In the genomic region with DNA sequence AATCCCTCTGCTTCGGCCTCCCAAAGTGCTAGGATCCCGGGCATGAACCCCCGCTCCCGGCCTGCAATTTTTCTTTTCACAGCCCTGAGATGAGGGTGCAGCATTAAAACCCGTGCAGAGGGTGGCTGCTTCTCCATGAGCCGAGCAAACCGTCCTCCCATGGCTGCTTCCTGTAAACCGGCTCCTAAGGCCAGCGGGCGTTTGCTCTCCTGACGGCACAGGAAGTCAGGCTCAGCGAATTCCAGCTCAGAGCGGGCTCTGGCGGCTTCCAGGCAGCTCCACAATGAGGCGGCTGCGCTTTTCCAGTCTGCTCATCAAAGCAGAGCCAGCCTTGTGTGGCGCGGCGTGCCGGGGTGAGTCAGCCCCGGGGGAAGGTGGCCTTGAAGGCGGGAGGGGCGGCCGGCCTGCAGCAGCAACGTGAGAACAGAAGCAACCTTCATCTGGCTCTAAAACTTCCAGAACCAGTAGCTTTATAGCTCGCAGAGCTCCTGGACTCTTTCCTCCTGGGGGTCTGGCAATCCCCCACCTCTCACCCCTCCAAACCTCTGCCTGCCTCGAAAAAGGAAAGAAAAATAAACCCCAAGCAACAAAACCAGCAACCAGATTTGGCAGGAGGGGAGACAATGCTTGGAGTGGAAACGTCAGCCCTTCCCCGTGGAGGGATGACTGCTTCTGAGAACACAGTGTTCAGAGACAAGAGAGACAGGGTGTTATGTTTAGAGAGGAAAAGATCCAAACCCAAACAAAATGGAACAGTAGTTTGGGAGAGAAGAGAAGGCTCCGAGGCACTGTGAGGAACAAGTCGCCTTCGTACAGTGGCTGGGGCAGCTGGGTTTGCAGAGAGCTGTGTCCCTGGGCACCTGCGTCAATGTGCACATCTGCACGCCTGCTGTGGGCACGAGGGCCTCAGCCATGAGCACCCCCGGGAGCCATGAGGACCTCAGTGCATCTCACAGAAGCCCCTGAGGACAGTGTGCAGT, we compare ENCODE assay signal across 1 cellular context.
TF ChIP-seq lines count a peak whose summit lies in the region.

No MANE protein-coding gene starts in this region.

TF ChIP-seq in HepG2, 621 proteins besides CTCF, POLR2A, EP300 and RAD21 (continued from another document and continues in another):
- TF ChIP-seq, protein P1, sequence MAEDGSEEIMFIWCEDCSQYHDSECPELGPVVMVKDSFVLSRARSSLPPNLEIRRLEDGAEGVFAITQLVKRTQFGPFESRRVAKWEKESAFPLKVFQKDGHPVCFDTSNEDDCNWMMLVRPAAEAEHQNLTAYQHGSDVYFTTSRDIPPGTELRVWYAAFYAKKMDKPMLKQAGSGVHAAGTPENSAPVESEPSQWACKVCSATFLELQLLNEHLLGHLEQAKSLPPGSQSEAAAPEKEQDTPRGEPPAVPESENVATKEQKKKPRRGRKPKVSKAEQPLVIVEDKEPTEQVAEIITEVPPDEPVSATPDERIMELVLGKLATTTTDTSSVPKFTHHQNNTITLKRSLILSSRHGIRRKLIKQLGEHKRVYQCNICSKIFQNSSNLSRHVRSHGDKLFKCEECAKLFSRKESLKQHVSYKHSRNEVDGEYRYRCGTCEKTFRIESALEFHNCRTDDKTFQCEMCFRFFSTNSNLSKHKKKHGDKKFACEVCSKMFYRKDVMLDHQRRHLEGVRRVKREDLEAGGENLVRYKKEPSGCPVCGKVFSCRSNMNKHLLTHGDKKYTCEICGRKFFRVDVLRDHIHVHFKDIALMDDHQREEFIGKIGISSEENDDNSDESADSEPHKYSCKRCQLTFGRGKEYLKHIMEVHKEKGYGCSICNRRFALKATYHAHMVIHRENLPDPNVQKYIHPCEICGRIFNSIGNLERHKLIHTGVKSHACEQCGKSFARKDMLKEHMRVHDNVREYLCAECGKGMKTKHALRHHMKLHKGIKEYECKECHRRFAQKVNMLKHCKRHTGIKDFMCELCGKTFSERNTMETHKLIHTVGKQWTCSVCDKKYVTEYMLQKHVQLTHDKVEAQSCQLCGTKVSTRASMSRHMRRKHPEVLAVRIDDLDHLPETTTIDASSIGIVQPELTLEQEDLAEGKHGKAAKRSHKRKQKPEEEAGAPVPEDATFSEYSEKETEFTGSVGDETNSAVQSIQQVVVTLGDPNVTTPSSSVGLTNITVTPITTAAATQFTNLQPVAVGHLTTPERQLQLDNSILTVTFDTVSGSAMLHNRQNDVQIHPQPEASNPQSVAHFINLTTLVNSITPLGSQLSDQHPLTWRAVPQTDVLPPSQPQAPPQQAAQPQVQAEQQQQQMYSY (CRISPR knock-in tag; IDR thresholded peaks at IDR 0.05), result no peak; the same call in 1 of the 2 replicates
- no peak for TF ChIP-seq CBX2 (IDR thresholded peaks at IDR 0.05; ENCODE audit: low read depth, low read length)
- no peak for TF ChIP-seq CBX2 (CRISPR knock-in tag; IDR thresholded peaks at IDR 0.05; ENCODE audit: low read depth)
- TF ChIP-seq ZNF570 (CRISPR knock-in tag; IDR thresholded peaks at IDR 0.05; ENCODE audit: borderline replicate concordance), result no peak
- TF ChIP-seq, protein P2, sequence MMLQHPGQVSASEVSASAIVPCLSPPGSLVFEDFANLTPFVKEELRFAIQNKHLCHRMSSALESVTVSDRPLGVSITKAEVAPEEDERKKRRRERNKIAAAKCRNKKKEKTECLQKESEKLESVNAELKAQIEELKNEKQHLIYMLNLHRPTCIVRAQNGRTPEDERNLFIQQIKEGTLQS (CRISPR knock-in tag; IDR thresholded peaks at IDR 0.05), result peak; percentile 97
- no peak for TF ChIP-seq SATB2 (CRISPR knock-in tag; IDR thresholded peaks at IDR 0.05)
- TF ChIP-seq, protein P3, sequence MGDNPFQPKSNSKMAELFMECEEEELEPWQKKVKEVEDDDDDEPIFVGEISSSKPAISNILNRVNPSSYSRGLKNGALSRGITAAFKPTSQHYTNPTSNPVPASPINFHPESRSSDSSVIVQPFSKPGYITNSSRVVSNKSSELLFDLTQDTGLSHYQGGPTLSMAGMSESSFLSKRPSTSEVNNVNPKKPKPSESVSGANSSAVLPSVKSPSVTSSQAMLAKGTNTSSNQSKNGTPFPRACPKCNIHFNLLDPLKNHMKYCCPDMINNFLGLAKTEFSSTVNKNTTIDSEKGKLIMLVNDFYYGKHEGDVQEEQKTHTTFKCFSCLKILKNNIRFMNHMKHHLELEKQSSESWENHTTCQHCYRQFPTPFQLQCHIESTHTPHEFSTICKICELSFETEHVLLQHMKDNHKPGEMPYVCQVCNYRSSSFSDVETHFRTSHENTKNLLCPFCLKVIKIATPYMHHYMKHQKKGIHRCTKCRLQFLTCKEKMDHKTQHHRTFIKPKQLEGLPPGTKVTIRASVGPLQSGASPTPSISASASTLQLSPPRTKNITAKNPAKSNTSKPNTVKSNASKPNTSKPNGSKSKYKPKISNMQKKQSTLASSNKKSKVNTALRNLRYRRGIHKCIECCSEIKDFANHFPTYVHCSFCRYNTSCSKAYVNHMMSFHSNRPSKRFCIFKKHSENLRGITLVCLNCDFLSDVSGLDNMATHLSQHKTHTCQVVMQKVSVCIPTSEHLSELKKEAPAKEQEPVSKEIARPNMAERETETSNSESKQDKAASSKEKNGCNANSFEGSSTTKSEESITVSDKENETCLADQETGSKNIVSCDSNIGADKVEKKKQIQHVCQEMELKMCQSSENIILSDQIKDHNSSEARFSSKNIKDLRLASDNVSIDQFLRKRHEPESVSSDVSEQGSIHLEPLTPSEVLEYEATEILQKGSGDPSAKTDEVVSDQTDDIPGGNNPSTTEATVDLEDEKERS (CRISPR knock-in tag; IDR thresholded peaks at IDR 0.05), result peak; percentile 82; the same call in 1 of the 2 replicates
- TF ChIP-seq ZNF563 (CRISPR knock-in tag; IDR thresholded peaks at IDR 0.05), result no peak
- TF ChIP-seq, protein P4, sequence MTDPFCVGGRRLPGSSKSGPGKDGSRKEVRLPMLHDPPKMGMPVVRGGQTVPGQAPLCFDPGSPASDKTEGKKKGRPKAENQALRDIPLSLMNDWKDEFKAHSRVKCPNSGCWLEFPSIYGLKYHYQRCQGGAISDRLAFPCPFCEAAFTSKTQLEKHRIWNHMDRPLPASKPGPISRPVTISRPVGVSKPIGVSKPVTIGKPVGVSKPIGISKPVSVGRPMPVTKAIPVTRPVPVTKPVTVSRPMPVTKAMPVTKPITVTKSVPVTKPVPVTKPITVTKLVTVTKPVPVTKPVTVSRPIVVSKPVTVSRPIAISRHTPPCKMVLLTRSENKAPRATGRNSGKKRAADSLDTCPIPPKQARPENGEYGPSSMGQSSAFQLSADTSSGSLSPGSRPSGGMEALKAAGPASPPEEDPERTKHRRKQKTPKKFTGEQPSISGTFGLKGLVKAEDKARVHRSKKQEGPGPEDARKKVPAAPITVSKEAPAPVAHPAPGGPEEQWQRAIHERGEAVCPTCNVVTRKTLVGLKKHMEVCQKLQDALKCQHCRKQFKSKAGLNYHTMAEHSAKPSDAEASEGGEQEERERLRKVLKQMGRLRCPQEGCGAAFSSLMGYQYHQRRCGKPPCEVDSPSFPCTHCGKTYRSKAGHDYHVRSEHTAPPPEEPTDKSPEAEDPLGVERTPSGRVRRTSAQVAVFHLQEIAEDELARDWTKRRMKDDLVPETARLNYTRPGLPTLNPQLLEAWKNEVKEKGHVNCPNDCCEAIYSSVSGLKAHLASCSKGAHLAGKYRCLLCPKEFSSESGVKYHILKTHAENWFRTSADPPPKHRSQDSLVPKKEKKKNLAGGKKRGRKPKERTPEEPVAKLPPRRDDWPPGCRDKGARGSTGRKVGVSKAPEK (CRISPR knock-in tag; IDR thresholded peaks at IDR 0.05; ENCODE audit: borderline replicate concordance), result no peak; the same call in 1 of the 2 replicates
- TF ChIP-seq, protein P5, sequence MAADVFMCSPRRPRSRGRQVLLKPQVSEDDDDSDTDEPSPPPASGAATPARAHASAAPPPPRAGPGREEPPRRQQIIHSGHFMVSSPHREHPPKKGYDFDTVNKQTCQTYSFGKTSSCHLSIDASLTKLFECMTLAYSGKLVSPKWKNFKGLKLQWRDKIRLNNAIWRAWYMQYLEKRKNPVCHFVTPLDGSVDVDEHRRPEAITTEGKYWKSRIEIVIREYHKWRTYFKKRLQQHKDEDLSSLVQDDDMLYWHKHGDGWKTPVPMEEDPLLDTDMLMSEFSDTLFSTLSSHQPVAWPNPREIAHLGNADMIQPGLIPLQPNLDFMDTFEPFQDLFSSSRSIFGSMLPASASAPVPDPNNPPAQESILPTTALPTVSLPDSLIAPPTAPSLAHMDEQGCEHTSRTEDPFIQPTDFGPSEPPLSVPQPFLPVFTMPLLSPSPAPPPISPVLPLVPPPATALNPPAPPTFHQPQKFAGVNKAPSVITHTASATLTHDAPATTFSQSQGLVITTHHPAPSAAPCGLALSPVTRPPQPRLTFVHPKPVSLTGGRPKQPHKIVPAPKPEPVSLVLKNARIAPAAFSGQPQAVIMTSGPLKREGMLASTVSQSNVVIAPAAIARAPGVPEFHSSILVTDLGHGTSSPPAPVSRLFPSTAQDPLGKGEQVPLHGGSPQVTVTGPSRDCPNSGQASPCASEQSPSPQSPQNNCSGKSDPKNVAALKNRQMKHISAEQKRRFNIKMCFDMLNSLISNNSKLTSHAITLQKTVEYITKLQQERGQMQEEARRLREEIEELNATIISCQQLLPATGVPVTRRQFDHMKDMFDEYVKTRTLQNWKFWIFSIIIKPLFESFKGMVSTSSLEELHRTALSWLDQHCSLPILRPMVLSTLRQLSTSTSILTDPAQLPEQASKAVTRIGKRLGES (CRISPR knock-in tag; IDR thresholded peaks at IDR 0.05; ENCODE audit: borderline replicate concordance), result no peak; the same call in 1 of the 2 replicates
- TF ChIP-seq ARHGAP35 (CRISPR knock-in tag; IDR thresholded peaks at IDR 0.05; ENCODE audit: borderline replicate concordance), result no peak
- TF ChIP-seq ZNF777 (CRISPR knock-in tag; IDR thresholded peaks at IDR 0.05), result no peak; the same call in 1 of the 2 replicates
- TF ChIP-seq RXRA (CRISPR knock-in tag; IDR thresholded peaks at IDR 0.05), result peak; percentile 86
- no peak for TF ChIP-seq SRSF4 (IDR thresholded peaks at IDR 0.05; ENCODE audit: low read depth, low read length, poor library complexity, severe bottlenecking)
- TF ChIP-seq ZNF326 (CRISPR knock-in tag; IDR thresholded peaks at IDR 0.05; ENCODE audit: borderline replicate concordance), result no peak
- TF ChIP-seq ZNF562 (CRISPR knock-in tag; IDR thresholded peaks at IDR 0.05; ENCODE audit: borderline replicate concordance), result no peak
- peak; percentile 57; the same call in 1 of the 2 replicates for TF ChIP-seq SNAPC2 (CRISPR knock-in tag; IDR thresholded peaks at IDR 0.05)
- TF ChIP-seq ZNF496 (CRISPR knock-in tag; IDR thresholded peaks at IDR 0.05; ENCODE audit: insufficient replicate concordance), result no peak
- TF ChIP-seq ZNF230 (CRISPR knock-in tag; IDR thresholded peaks at IDR 0.05), result no peak
- no peak for TF ChIP-seq PTBP1 (IDR thresholded peaks at IDR 0.05; ENCODE audit: low read depth, low read length, poor library complexity, severe bottlenecking)
- TF ChIP-seq, protein P6, sequence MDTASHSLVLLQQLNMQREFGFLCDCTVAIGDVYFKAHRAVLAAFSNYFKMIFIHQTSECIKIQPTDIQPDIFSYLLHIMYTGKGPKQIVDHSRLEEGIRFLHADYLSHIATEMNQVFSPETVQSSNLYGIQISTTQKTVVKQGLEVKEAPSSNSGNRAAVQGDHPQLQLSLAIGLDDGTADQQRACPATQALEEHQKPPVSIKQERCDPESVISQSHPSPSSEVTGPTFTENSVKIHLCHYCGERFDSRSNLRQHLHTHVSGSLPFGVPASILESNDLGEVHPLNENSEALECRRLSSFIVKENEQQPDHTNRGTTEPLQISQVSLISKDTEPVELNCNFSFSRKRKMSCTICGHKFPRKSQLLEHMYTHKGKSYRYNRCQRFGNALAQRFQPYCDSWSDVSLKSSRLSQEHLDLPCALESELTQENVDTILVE (CRISPR knock-in tag; IDR thresholded peaks at IDR 0.05), result no peak; the same call in none of the 2 replicates
- TF ChIP-seq, protein P7, sequence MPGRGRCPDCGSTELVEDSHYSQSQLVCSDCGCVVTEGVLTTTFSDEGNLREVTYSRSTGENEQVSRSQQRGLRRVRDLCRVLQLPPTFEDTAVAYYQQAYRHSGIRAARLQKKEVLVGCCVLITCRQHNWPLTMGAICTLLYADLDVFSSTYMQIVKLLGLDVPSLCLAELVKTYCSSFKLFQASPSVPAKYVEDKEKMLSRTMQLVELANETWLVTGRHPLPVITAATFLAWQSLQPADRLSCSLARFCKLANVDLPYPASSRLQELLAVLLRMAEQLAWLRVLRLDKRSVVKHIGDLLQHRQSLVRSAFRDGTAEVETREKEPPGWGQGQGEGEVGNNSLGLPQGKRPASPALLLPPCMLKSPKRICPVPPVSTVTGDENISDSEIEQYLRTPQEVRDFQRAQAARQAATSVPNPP (CRISPR knock-in tag; IDR thresholded peaks at IDR 0.05), result no peak
- no peak for TF ChIP-seq ZNF17 (CRISPR knock-in tag; IDR thresholded peaks at IDR 0.05)
- TF ChIP-seq CREB1 (IDR thresholded peaks at IDR 0.05), result no peak
- no peak for TF ChIP-seq CREB1 (CRISPR knock-in tag; IDR thresholded peaks at IDR 0.05)
- TF ChIP-seq NFATC3 (CRISPR knock-in tag; IDR thresholded peaks at IDR 0.05), result peak; percentile 41; the same call in 1 of the 2 replicates
- no peak for TF ChIP-seq CEBPG (CRISPR knock-in tag; IDR thresholded peaks at IDR 0.05)
- no peak for TF ChIP-seq ZNF260 (CRISPR knock-in tag; IDR thresholded peaks at IDR 0.05; ENCODE audit: borderline replicate concordance, low read depth)
- TF ChIP-seq ZNF678 (CRISPR knock-in tag; IDR thresholded peaks at IDR 0.05), result no peak
- peak; percentile 89 for TF ChIP-seq ELF3 (CRISPR knock-in tag; IDR thresholded peaks at IDR 0.05)
- TF ChIP-seq ZNF354B (CRISPR knock-in tag; IDR thresholded peaks at IDR 0.05), result no peak
- no peak for TF ChIP-seq NR1H2 (CRISPR knock-in tag; IDR thresholded peaks at IDR 0.05; ENCODE audit: borderline replicate concordance, low read depth)
- TF ChIP-seq KLF6 (CRISPR knock-in tag; IDR thresholded peaks at IDR 0.05), result peak; percentile 46; the same call in 1 of the 2 replicates
- 0 out of 2 replicates have a peak, but pooled peaks have one; percentile 61 for TF ChIP-seq ZNF136 (CRISPR knock-in tag; IDR thresholded peaks at IDR 0.05; ENCODE audit: low read depth)
- peak; percentile 21; the same call in 1 of the 2 replicates for TF ChIP-seq ZMYM4 (CRISPR knock-in tag; IDR thresholded peaks at IDR 0.05)
- no peak for TF ChIP-seq SNRNP70 (IDR thresholded peaks at IDR 0.05; ENCODE audit: low read depth, low read length)
- TF ChIP-seq, protein P8, sequence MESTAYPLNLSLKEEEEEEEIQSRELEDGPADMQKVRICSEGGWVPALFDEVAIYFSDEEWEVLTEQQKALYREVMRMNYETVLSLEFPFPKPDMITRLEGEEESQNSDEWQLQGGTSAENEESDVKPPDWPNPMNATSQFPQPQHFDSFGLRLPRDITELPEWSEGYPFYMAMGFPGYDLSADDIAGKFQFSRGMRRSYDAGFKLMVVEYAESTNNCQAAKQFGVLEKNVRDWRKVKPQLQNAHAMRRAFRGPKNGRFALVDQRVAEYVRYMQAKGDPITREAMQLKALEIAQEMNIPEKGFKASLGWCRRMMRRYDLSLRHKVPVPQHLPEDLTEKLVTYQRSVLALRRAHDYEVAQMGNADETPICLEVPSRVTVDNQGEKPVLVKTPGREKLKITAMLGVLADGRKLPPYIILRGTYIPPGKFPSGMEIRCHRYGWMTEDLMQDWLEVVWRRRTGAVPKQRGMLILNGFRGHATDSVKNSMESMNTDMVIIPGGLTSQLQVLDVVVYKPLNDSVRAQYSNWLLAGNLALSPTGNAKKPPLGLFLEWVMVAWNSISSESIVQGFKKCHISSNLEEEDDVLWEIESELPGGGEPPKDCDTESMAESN (CRISPR knock-in tag; conservative IDR thresholded peaks at IDR 0.05), result 0 out of 2 replicates have a peak, but pooled peaks have one; percentile 57
- no peak for TF ChIP-seq ZNF530 (CRISPR knock-in tag; IDR thresholded peaks at IDR 0.05; ENCODE audit: low read depth)
- TF ChIP-seq ZNF432 (CRISPR knock-in tag; IDR thresholded peaks at IDR 0.05; ENCODE audit: borderline replicate concordance), result no peak
- TF ChIP-seq, protein P9, sequence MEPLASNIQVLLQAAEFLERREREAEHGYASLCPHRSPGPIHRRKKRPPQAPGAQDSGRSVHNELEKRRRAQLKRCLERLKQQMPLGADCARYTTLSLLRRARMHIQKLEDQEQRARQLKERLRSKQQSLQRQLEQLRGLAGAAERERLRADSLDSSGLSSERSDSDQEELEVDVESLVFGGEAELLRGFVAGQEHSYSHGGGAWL (CRISPR knock-in tag; IDR thresholded peaks at IDR 0.05), result peak; percentile 67; the same call in 1 of the 2 replicates
